1 cellular context compared by ENCODE assay signal in the genomic region with DNA sequence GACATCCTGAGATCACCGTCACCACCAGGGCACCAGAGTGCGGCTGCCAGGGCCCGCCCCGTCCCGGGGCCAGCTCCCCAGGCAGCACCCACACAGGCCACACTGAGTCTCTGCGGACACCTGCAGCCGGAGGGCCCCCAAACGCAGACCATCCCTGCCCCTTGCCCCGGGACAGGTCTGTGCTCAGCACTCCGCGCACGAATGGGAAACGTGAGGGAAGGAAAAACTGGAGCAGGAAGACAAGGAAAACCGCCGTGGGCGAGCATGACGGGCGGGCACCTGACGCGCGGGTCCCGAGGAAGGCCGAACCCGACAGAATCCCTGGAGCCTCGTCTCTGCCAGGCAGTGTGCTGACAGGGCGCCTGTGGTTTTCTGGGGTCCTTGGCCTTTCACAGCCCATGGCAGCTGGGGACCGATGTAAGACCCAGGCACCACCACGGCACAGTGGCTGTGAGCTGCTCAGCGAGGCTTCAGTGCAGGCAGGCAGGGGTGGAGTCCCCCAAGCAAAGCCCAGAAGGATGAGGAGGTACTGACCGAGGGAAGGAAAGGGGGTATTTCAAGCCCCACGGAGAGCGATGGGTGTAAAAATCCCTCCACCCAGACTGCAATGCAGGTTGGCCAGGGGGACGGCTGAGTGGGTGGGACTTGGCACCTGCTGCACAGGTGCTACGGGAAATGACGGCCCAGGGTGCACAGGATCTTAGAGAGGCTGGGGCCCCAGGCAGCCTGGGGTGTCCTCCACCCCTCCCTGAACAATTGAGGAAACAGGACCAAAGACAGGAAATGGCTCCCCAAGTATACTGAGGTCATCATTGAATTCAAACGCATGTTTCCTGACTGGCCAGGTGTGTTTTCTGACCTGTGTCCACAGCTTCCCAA.
TF ChIP-seq lines count a peak whose summit lies in the region.

No MANE protein-coding gene starts in this region.

TF ChIP-seq in endothelial cell of umbilical vein, 7 proteins besides CTCF, POLR2A, EP300 and RAD21:
- TF ChIP-seq EZH2 (IDR thresholded peaks at IDR 0.05; ENCODE audit: borderline replicate concordance, low read depth, low read length, severe bottlenecking): no peak
- TF ChIP-seq FOS (IDR thresholded peaks at IDR 0.05; ENCODE audit: borderline replicate concordance, insufficient read depth, low read length): no peak
- TF ChIP-seq GATA2 (IDR thresholded peaks at IDR 0.05; ENCODE audit: insufficient read depth, insufficient read length, low read depth, low read length): no peak
- no peak for TF ChIP-seq JUN (IDR thresholded peaks at IDR 0.05; ENCODE audit: borderline replicate concordance, insufficient read depth, insufficient read length, low read depth)
- TF ChIP-seq POLR2AphosphoS5 (IDR thresholded peaks at IDR 0.05; ENCODE audit: insufficient read depth, low read depth, low read length): no peak
- no peak for TF ChIP-seq MAX (IDR thresholded peaks at IDR 0.05; ENCODE audit: insufficient read depth, insufficient read length)
- no peak for TF ChIP-seq MYC (IDR thresholded peaks at IDR 0.05; ENCODE audit: low read depth, low read length)
